Comparison of ENCODE assay signal across 30 cellular contexts in genomic region chr5:77010281-77010680, GRCh38. TPM values are rescaled to one million over a fixed set of nuclear protein-coding genes. Genes with fewer than 3 reads are reported as not detected.
"Had no signal": no experiment of that assay in that cellular context is flagged by ENCODE, and none has a peak within 500 bp of the region (broad histone marks: within the 10 kb centered on the region; RNA-seq: fewer than 3 reads in every experiment).

No MANE protein-coding gene starts in this region.

- H3K36me3 Mint-ChIP-seq: mesothelial cell of epicardium; naive B cell; natural killer cell; neural progenitor cell; stimulated activated memory B cell treated with anti-CD40 and anti-IgM and Interleukin-4, amounts not matched to agents 10 μg/mL and 1 μg/mL and 100 μg/mL, for 72 hours; type B pancreatic cell had no signal

- H2AFZ ChIP-seq: neural progenitor cell, parathyroid adenoma had no signal

- H3K9me3 Mint-ChIP-seq: naive B cell; natural killer cell; stimulated activated memory B cell treated with anti-CD40 and anti-IgM and Interleukin-4, amounts not matched to agents 10 μg/mL and 1 μg/mL and 100 μg/mL, for 72 hours; stimulated activated naive CD8-positive, alpha-beta T cell treated with anti-CD3 and anti-CD28 coated beads, Interleukin-15, amount 100 ng/mL, for 72 hours; type B pancreatic cell had no signal

- H3K4me3 ChIP-seq: left ventricle myocardium inferior, lung, neural progenitor cell, psoas muscle, right atrium auricular region, right lobe of liver, smooth muscle cell, tibial nerve, vagina had no signal

- H3K27me3 ChIP-seq: neural progenitor cell, neutrophil, right atrium auricular region, right lobe of liver, tibial nerve, vagina had no signal

- H3K27me3 Mint-ChIP-seq: stimulated activated memory B cell treated with anti-CD40 and anti-IgM and Interleukin-4, amounts not matched to agents 10 μg/mL and 1 μg/mL and 100 μg/mL, for 72 hours had no signal

- H3K27ac Mint-ChIP-seq: mesothelial cell of epicardium; naive B cell; natural killer cell; nephron progenitor cell; neural progenitor cell; stimulated activated memory B cell treated with anti-CD40 and anti-IgM and Interleukin-4, amounts not matched to agents 10 μg/mL and 1 μg/mL and 100 μg/mL, for 72 hours; stimulated activated naive CD8-positive, alpha-beta T cell treated with anti-CD3 and anti-CD28 coated beads, Interleukin-15, amount 100 ng/mL, for 72 hours; type B pancreatic cell had no signal

- ATAC-seq: natural killer cell; psoas muscle; right lobe of liver; stimulated activated memory B cell treated with anti-CD40 and anti-IgM and Interleukin-4, amounts not matched to agents 10 μg/mL and 1 μg/mL and 100 μg/mL, for 72 hours; stimulated activated naive CD8-positive, alpha-beta T cell treated with anti-CD3 and anti-CD28 coated beads, Interleukin-15, amount 100 ng/mL, for 72 hours had no signal

- H3K9me3 ChIP-seq: left ventricle myocardium inferior, neutrophil, psoas muscle, right atrium auricular region, right lobe of liver, tibial nerve, vagina had no signal

- H3K4me2 ChIP-seq: neural progenitor cell, smooth muscle cell had no signal

- H3K4me1 ChIP-seq: left ventricle myocardium inferior, neural progenitor cell, parathyroid adenoma, psoas muscle, right atrium auricular region, right lobe of liver, tibial nerve, vagina had no signal

- DNase-seq: islet precursor cell; left ventricle myocardium inferior; mesendoderm; naive B cell; natural killer cell; nephron progenitor cell; occipital lobe; psoas muscle; right lobe of liver; stimulated activated CD4-positive, alpha-beta T cell treated with anti-CD3 and anti-CD28 coated beads, Interleukin-1b, Interleukin-23, amount 100 ng/mL, for 48 hours; stimulated activated CD4-positive, alpha-beta T cell treated with anti-CD3 and anti-CD28 coated beads, Interleukin-2, amount 100 ng/mL, for 48 hours; stimulated activated CD4-positive, alpha-beta T cell treated with anti-CD3 and anti-CD28 coated beads, Interleukin-4, amount 100 ng/mL, for 4 hours; stimulated activated CD8-positive, alpha-beta memory T cell treated with anti-CD3 and anti-CD28 coated beads, Interleukin-4, amount 100 ng/mL, for 48 hours; stimulated activated naive CD4-positive, alpha-beta T cell treated with Interleukin-2 at 50 U/mL for 16 hours; stimulated activated naive CD8-positive, alpha-beta T cell treated with anti-CD3 and anti-CD28 coated beads, Interleukin-15, amount 100 ng/mL, for 72 hours; substantia nigra had no signal

- H3K79me2 ChIP-seq: parathyroid adenoma had no signal

- H3K4me1 Mint-ChIP-seq: mesothelial cell of epicardium; naive B cell; natural killer cell; nephron progenitor cell; neural progenitor cell; stimulated activated memory B cell treated with anti-CD40 and anti-IgM and Interleukin-4, amounts not matched to agents 10 μg/mL and 1 μg/mL and 100 μg/mL, for 72 hours had no signal

- H3K27ac ChIP-seq: left ventricle myocardium inferior, neural progenitor cell, neutrophil, parathyroid adenoma, psoas muscle, right atrium auricular region, right lobe of liver, tibial nerve, vagina had no signal

- H3K4me3 Mint-ChIP-seq: mesothelial cell of epicardium; naive B cell; natural killer cell; nephron progenitor cell; neural progenitor cell; stimulated activated memory B cell treated with anti-CD40 and anti-IgM and Interleukin-4, amounts not matched to agents 10 μg/mL and 1 μg/mL and 100 μg/mL, for 72 hours; stimulated activated naive CD8-positive, alpha-beta T cell treated with anti-CD3 and anti-CD28 coated beads, Interleukin-15, amount 100 ng/mL, for 72 hours; type B pancreatic cell had no signal

- H3K36me3 ChIP-seq: left ventricle myocardium inferior, neural progenitor cell, neutrophil, right atrium auricular region, right lobe of liver, tibial nerve, vagina had no signal

- H3K9ac ChIP-seq: neural progenitor cell, parathyroid adenoma had no signal

RNA-seq across cellular contexts. Expression of gene CRHBP, which starts 57.4 kb away (rescaled TPM):
- total RNA-seq: kidney epithelial cell, mononuclear cell, skeletal muscle tissue had no signal
